Comparison of ENCODE assay signal across 9 cellular contexts in genomic region chr15:29046281-29046810, GRCh38.
"Had no signal": no experiment of that assay in that cellular context is flagged by ENCODE, and none has a peak within 500 bp of the region (broad histone marks: within the 10 kb centered on the region; RNA-seq: fewer than 3 reads in every experiment).

No MANE protein-coding gene starts in this region.

- DNase-seq: activated T-cell treated with anti-CD3 and anti-CD28 coated beads, Interleukin-2, amount 50 U/mL, for 1 hour; left ventricle myocardium superior; pancreas; psoas muscle; right cardiac atrium; uterus had no signal

- H3K4me3 ChIP-seq: cardiac muscle cell, pancreas, psoas muscle, tibial nerve, uterus had no signal

- H3K27ac ChIP-seq: cardiac muscle cell, pancreas, psoas muscle, tibial nerve, uterus had no signal

- H3K36me3 ChIP-seq: cardiac muscle cell, pancreas, tibial nerve, uterus had no signal

- ATAC-seq: left ventricle myocardium superior, pancreas, psoas muscle, right cardiac atrium, SK-N-SH treated with all-trans-retinoic acid at 6 μM for 48 hours had no signal

- H3K4me1 ChIP-seq: pancreas, psoas muscle, uterus had no signal

- H3K27me3 ChIP-seq: cardiac muscle cell, pancreas, tibial nerve, uterus had no signal

- H3K9me3 ChIP-seq: pancreas, psoas muscle, tibial nerve, uterus had no signal
